Comparison of ENCODE assay signal across 9 cellular contexts in genomic region chr12:45299132-45299692, GRCh38.
A peak's percentile ranks its signal among the peaks of the same experiment; 100 is the strongest.
DNase-seq lines count a peak whose midpoint lies in the region; ATAC-seq and TF ChIP-seq lines count a peak whose summit lies in the region.
"Had no signal": no experiment of that assay in that cellular context is flagged by ENCODE, and none has a peak within 500 bp of the region (broad histone marks: within the 10 kb centered on the region; RNA-seq: fewer than 3 reads in every experiment).

No MANE protein-coding gene starts in this region.

- H3K4me1 Mint-ChIP-seq in mesothelial cell of epicardium = peaks cover 50% of the 10 kb centered on the region

- DNase-seq in BJ (ENCODE audit: low read depth) = peak; percentile 31
- peak; percentile 24 for DNase-seq in NCI-H1048 (lab: John Stamatoyannopoulos, UW)
- peak; percentile 62 for DNase-seq in mammary epithelial cell
- no peak for DNase-seq in mesothelial cell of epicardium (ENCODE audit: low spot score in 2 of 2, unreplicated experiment in 2 of 2)
- no peak for DNase-seq in NCI-H146 (lab: John Stamatoyannopoulos, UW)
- DNase-seq in activated CD8-positive, alpha-beta memory T cell treated with anti-CD3 and anti-CD28 coated beads, Interleukin-2, amount 50 U/mL, for 4 hours = no peak
- DNase-seq in NOMO-1 (lab: John Stamatoyannopoulos, UW; ENCODE audit: unreplicated experiment in 2 of 2) = no peak
- DNase-seq: stimulated activated CD4-positive, alpha-beta T cell treated with anti-CD3 and anti-CD28 coated beads, Interleukin-4, amount 100 ng/mL, for 4 hours had no signal

- peak overlapping the region; percentile 96 for H3K27ac Mint-ChIP-seq in mesothelial cell of epicardium

- intact Hi-C loops in mammary epithelial cell (cut with micrococcal nuclease) = no loop called here

- POLR2A ChIA-PET in BJ (lab: Charles Lee) = no interaction called here

- peak overlapping the region; percentile 12 for H3K9ac ChIP-seq in mammary epithelial cell (ENCODE audit: insufficient read depth, low read length)

- H3K9me3 Mint-ChIP-seq in mesothelial cell of epicardium = no peaks in the 10 kb centered on the region

- 50% methylated on average over 4 of the region's 5 CpGs for WGBS in mammary epithelial cell (ENCODE audit: low coverage, missing lambda C conversion rate)

- in situ Hi-C loops in mammary epithelial cell (cut with MboI; ENCODE audit: low sequenced_read_pairs in 2 of 2) = no loop called here

- no TSS peak for BruUV-seq in mammary epithelial cell (replicated peaks; lab: Mats Ljungman, UMichigan)

- H3K36me3 ChIP-seq in BJ (ENCODE audit: control insufficient read depth, insufficient read depth, low read length) (no peaks in the 10 kb centered on the region), mammary epithelial cell (ENCODE audit: insufficient read depth, low read length) (no peaks in the 10 kb centered on the region)

- no peaks in the 10 kb centered on the region for H4K20me1 ChIP-seq in mammary epithelial cell (ENCODE audit: insufficient read depth, low read length)

- dilution Hi-C loops in mammary epithelial cell (cut with HindIII; ENCODE audit: low sequenced_read_pairs) = no loop called here

- TF ChIP-seq CTCF in BJ (IDR thresholded peaks at IDR 0.05; ENCODE audit: insufficient read depth, low read depth, low read length) = no peak
- TF ChIP-seq CTCF in mammary epithelial cell (conservative IDR thresholded peaks at IDR 0.05 in 1 of 2, IDR thresholded peaks at IDR 0.05 in 1 of 2; ENCODE audit: extremely low read depth in 1 of 2, insufficient read depth in 1 of 2, low read depth in 1 of 2, low read length in 2 of 2) = no peak
- no peak for TF ChIP-seq CTCF in mesothelial cell of epicardium (IDR thresholded peaks at IDR 0.05; ENCODE audit: unreplicated experiment)

- H3K27me3 ChIP-seq in BJ (ENCODE audit: control insufficient read depth, insufficient read depth, low read length) = no peaks in the 10 kb centered on the region
- no peaks in the 10 kb centered on the region for H3K27me3 ChIP-seq in mammary epithelial cell (ENCODE audit: insufficient read depth, low read length)

- CTCF ChIA-PET in BJ (lab: Yijun Ruan, JAX) (no interaction called here), mammary epithelial cell (lab: Charles Lee; ENCODE audit: low non-redundant PET) (no interaction called here)

- H3K4me3 ChIP-seq in BJ (ENCODE audit: low read depth, low read length) = no peak overlapping the region
- no peak overlapping the region for H3K4me3 ChIP-seq in mammary epithelial cell (replicated peaks in 1 of 3; ENCODE audit: insufficient read depth in 1 of 3, low read depth in 2 of 3, low read length in 3 of 3)

- no peak overlapping the region for H2AFZ ChIP-seq in mammary epithelial cell (ENCODE audit: low read depth, low read length)

- peaks cover 90% of the 10 kb centered on the region for H3K79me2 ChIP-seq in mammary epithelial cell (ENCODE audit: insufficient read depth, low read length)

- no peak for ATAC-seq in GM19463 (IDR thresholded peaks at IDR 0.05; ENCODE audit: unreplicated experiment)

- peak overlapping the region; percentile 32 for H3K4me3 Mint-ChIP-seq in mesothelial cell of epicardium

- no peak overlapping the region for H3K27ac ChIP-seq in mammary epithelial cell (ENCODE audit: insufficient read depth, low read depth, low read length)

- H3K27me3 Mint-ChIP-seq in mesothelial cell of epicardium (ENCODE audit: low read depth) = no peaks in the 10 kb centered on the region

- H3K4me2 ChIP-seq in mammary epithelial cell (ENCODE audit: insufficient read depth, low read depth, low read length) = no peak overlapping the region

- peaks cover 10% of the 10 kb centered on the region for H3K4me1 ChIP-seq in mammary epithelial cell (ENCODE audit: insufficient read depth, low read length)

- H3K9me3 ChIP-seq in mammary epithelial cell (replicated peaks; ENCODE audit: insufficient read depth, low read length) = no peaks in the 10 kb centered on the region

- no peaks in the 10 kb centered on the region for H3K36me3 Mint-ChIP-seq in mesothelial cell of epicardium

Comparison
In these comparisons a context has a peak if more than half of its experiments do, and no peak if none do; other contexts are left out.
1. DNase-seq: peak in BJ (single experiment), NCI-H1048 (single experiment) and mammary epithelial cell (single experiment); none in mesothelial cell of epicardium (0 of 2), NCI-H146 (single experiment), activated CD8-positive, alpha-beta memory T cell treated with anti-CD3 and anti-CD28 coated beads, Interleukin-2, amount 50 U/mL, for 4 hours (single experiment) and NOMO-1 (0 of 2).